ENCODE assay signal across 30 cellular contexts in genomic region chr3:22257252-22257651, GRCh38.
"Had no signal": no experiment of that assay in that cellular context is flagged by ENCODE, and none has a peak within 500 bp of the region (broad histone marks: within the 10 kb centered on the region; RNA-seq: fewer than 3 reads in every experiment).

No MANE protein-coding gene starts in this region.

- H3K4me3 Mint-ChIP-seq: naive thymus-derived CD8-positive, alpha-beta T cell; natural killer cell treated with Interleukin-12 subunit alpha and Interleukin-12 subunit beta and Interleukin-15 and Interleukin-18, amount 100 ng/mL, for 72 hours; nephron progenitor cell; neural crest cell; stimulated activated effector memory CD8-positive, alpha-beta T cell treated with anti-CD3 and anti-CD28 coated beads, Interleukin-12 subunit alpha, Interleukin-12 subunit beta, amount 100 ng/mL, for 72 hours; stimulated activated naive B cell treated with anti-CD40 and anti-IgM and Interleukin-4, amounts not matched to agents 10 μg/mL and 1 μg/mL and 100 μg/mL, for 72 hours; stimulated activated naive CD8-positive, alpha-beta T cell treated with anti-CD3 and anti-CD28 coated beads, Interleukin-15, Interleukin-2, amounts not matched to agents 100 ng/mL and 50 ng/mL, for 24 hours had no signal

- H3K27ac Mint-ChIP-seq: naive thymus-derived CD8-positive, alpha-beta T cell; natural killer cell treated with Interleukin-12 subunit alpha and Interleukin-12 subunit beta and Interleukin-15 and Interleukin-18, amount 100 ng/mL, for 72 hours; nephron progenitor cell; stimulated activated effector memory CD8-positive, alpha-beta T cell treated with anti-CD3 and anti-CD28 coated beads, Interleukin-12 subunit alpha, Interleukin-12 subunit beta, amount 100 ng/mL, for 72 hours; stimulated activated naive B cell treated with anti-CD40 and anti-IgM and Interleukin-4, amounts not matched to agents 10 μg/mL and 1 μg/mL and 100 μg/mL, for 72 hours; stimulated activated naive CD8-positive, alpha-beta T cell treated with anti-CD3 and anti-CD28 coated beads, Interleukin-15, Interleukin-2, amounts not matched to agents 100 ng/mL and 50 ng/mL, for 24 hours had no signal

- H3K36me3 ChIP-seq: neutrophil, pancreas, prostate gland, spleen, stomach, thoracic aorta, thyroid gland, tibial nerve, upper lobe of left lung, vagina had no signal

- H3K27me3 ChIP-seq: neutrophil, pancreas, spleen, stomach, thyroid gland, tibial nerve, upper lobe of left lung, vagina had no signal

- H3K4me2 ChIP-seq: smooth muscle cell had no signal

- H3K9me3 Mint-ChIP-seq: nephron progenitor cell; neural crest cell; stimulated activated naive B cell treated with anti-CD40 and anti-IgM and Interleukin-4, amounts not matched to agents 10 μg/mL and 1 μg/mL and 100 μg/mL, for 72 hours; stimulated activated naive CD8-positive, alpha-beta T cell treated with anti-CD3 and anti-CD28 coated beads, Interleukin-15, Interleukin-2, amounts not matched to agents 100 ng/mL and 50 ng/mL, for 24 hours had no signal

- H3K4me1 ChIP-seq: pancreas, prostate gland, spleen, stomach, thyroid gland, tibial nerve, upper lobe of left lung, vagina had no signal

- H3K27ac ChIP-seq: neutrophil, pancreas, prostate gland, skin epidermis, spleen, stomach, thoracic aorta, thyroid gland, tibial nerve, upper lobe of left lung, vagina had no signal

- DNase-seq: naive thymus-derived CD8-positive, alpha-beta T cell; nephron progenitor cell; nucleus accumbens; pancreas; retina; right cardiac atrium; spleen; stimulated activated CD4-positive, alpha-beta T cell treated with anti-CD3 and anti-CD28 coated beads, Interleukin-12 subunit alpha, Interleukin-12 subunit beta, amount 100 ng/mL, for 4 hours; stimulated activated CD4-positive, alpha-beta T cell treated with anti-CD3 and anti-CD28 coated beads, Interleukin-2, amount 100 ng/mL, for 24 hours; stimulated activated CD4-positive, alpha-beta T cell treated with anti-CD3 and anti-CD28 coated beads, Interleukin-2, amount 100 ng/mL, for 48 hours; stimulated activated CD4-positive, alpha-beta T cell treated with anti-CD3 and anti-CD28 coated beads, Interleukin-4, amount 100 ng/mL, for 24 hours; stimulated activated naive B cell treated with anti-CD40 and anti-IgM and Interleukin-4, amounts not matched to agents 10 μg/mL and 1 μg/mL and 100 μg/mL, for 72 hours; stimulated activated naive CD4-positive, alpha-beta T cell treated with Interleukin-2 at 50 U/mL for 16 hours; stomach; thyroid gland; trophoblast cell; upper lobe of left lung had no signal

- H3K27me3 Mint-ChIP-seq: natural killer cell treated with Interleukin-12 subunit alpha and Interleukin-12 subunit beta and Interleukin-15 and Interleukin-18, amount 100 ng/mL, for 72 hours; stimulated activated naive B cell treated with anti-CD40 and anti-IgM and Interleukin-4, amounts not matched to agents 10 μg/mL and 1 μg/mL and 100 μg/mL, for 72 hours; stimulated activated naive CD8-positive, alpha-beta T cell treated with anti-CD3 and anti-CD28 coated beads, Interleukin-15, Interleukin-2, amounts not matched to agents 100 ng/mL and 50 ng/mL, for 24 hours had no signal

- H3K9me3 ChIP-seq: neutrophil, pancreas, prostate gland, spleen, stomach, thoracic aorta, thyroid gland, tibial nerve, upper lobe of left lung, vagina had no signal

- ATAC-seq: naive thymus-derived CD8-positive, alpha-beta T cell; natural killer cell treated with Interleukin-12 subunit alpha and Interleukin-12 subunit beta and Interleukin-15 and Interleukin-18, amount 100 ng/mL, for 72 hours; pancreas; right cardiac atrium; sciatic nerve; stimulated activated effector memory CD8-positive, alpha-beta T cell treated with anti-CD3 and anti-CD28 coated beads, Interleukin-12 subunit alpha, Interleukin-12 subunit beta, amount 100 ng/mL, for 72 hours; stimulated activated naive B cell treated with anti-CD40 and anti-IgM and Interleukin-4, amounts not matched to agents 10 μg/mL and 1 μg/mL and 100 μg/mL, for 72 hours had no signal

- H3K4me1 Mint-ChIP-seq: naive thymus-derived CD8-positive, alpha-beta T cell; nephron progenitor cell; neural crest cell; stimulated activated effector memory CD8-positive, alpha-beta T cell treated with anti-CD3 and anti-CD28 coated beads, Interleukin-12 subunit alpha, Interleukin-12 subunit beta, amount 100 ng/mL, for 72 hours; stimulated activated naive B cell treated with anti-CD40 and anti-IgM and Interleukin-4, amounts not matched to agents 10 μg/mL and 1 μg/mL and 100 μg/mL, for 72 hours had no signal

- FAIRE-seq: pancreas, urothelium cell line had no signal

- H3K36me3 Mint-ChIP-seq: naive thymus-derived CD8-positive, alpha-beta T cell; natural killer cell treated with Interleukin-12 subunit alpha and Interleukin-12 subunit beta and Interleukin-15 and Interleukin-18, amount 100 ng/mL, for 72 hours; stimulated activated effector memory CD8-positive, alpha-beta T cell treated with anti-CD3 and anti-CD28 coated beads, Interleukin-12 subunit alpha, Interleukin-12 subunit beta, amount 100 ng/mL, for 72 hours; stimulated activated naive B cell treated with anti-CD40 and anti-IgM and Interleukin-4, amounts not matched to agents 10 μg/mL and 1 μg/mL and 100 μg/mL, for 72 hours had no signal

- H3K4me3 ChIP-seq: pancreas, prostate gland, skin epidermis, smooth muscle cell, spleen, stomach, thoracic aorta, thyroid gland, tibial nerve, upper lobe of left lung, vagina had no signal
